13 cellular contexts compared by ENCODE assay signal in the genomic region with DNA sequence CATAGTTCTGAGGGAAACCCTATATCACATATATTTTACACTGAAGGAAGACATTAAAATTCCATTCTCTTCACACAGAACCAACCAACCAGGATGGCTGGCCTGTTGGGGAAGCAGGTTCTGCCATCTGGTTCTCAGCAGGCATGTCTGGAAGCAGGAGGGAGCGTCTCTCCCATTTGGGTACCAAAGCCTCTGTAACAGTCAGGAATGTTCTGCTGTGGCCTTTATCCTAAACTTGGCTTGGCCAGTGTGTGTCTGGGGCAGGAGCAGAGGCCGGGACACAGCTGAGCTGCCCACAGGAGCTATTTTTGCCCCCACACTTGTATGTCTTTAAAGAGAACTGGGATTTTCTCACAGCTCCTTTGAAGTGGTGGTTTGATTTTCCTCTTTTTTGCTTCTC. TPM values are rescaled to one million over a fixed set of nuclear protein-coding genes. Genes with fewer than 3 reads are reported as not detected.
DNase-seq lines count a peak whose midpoint lies in the region; ATAC-seq and TF ChIP-seq lines count a peak whose summit lies in the region.
"Had no signal": no experiment of that assay in that cellular context is flagged by ENCODE, and none has a peak within 500 bp of the region (broad histone marks: within the 10 kb centered on the region; RNA-seq: fewer than 3 reads in every experiment).

No MANE protein-coding gene starts in this region.

- no peak for DNase-seq in left ventricle myocardium superior
- no peak for DNase-seq in Right ventricle myocardium inferior (ENCODE audit: missing footprints)
- DNase-seq in activated CD8-positive, alpha-beta T cell treated with anti-CD3 and anti-CD28 coated beads for 36 hours, result no peak
- peak; percentile 20 for DNase-seq in lower lobe of right lung
- DNase-seq in type B pancreatic cell (ENCODE audit: extremely low spot score, unreplicated experiment), result no peak
- DNase-seq in foreskin keratinocyte, result no peak
- DNase-seq in AG20443 (ENCODE audit: low spot score), result no peak
- DNase-seq: activated gamma-delta T cell, Caco-2, islet precursor cell, ovary had no signal

- intact Hi-C loops in left ventricle myocardium superior (cut with micrococcal nuclease) (no loop called here), Right ventricle myocardium inferior (cut with DNase I) (no loop called here), lower lobe of right lung (cut with DNase I) (no loop called here)
- intact Hi-C loops in activated CD8-positive, alpha-beta T cell treated with anti-CD3 and anti-CD28 coated beads for 36 hours (cut with micrococcal nuclease), result no loop called here

- no peaks in the 10 kb centered on the region for H3K9me3 Mint-ChIP-seq in activated CD8-positive, alpha-beta T cell treated with anti-CD3 and anti-CD28 coated beads for 36 hours
- H3K9me3 Mint-ChIP-seq in type B pancreatic cell, result no peaks in the 10 kb centered on the region

- POLR2A ChIA-PET in activated CD8-positive, alpha-beta T cell treated with anti-CD3 and anti-CD28 coated beads for 36 hours (lab: Charles Lee), result interaction anchor here (0.7 to 1.3 kb wide), 2 partner anchors 12 to 18 kb away, joined by 3 to 4 read pairs; no protein-coding TSS in a partner anchor

- peaks cover 43% of the 10 kb centered on the region for H3K36me3 Mint-ChIP-seq in activated CD8-positive, alpha-beta T cell treated with anti-CD3 and anti-CD28 coated beads for 36 hours (ENCODE audit: low read depth)
- H3K36me3 Mint-ChIP-seq in type B pancreatic cell, result peaks cover 21% of the 10 kb centered on the region

- H3K4me1 ChIP-seq in lower lobe of right lung (peaks cover 47% of the 10 kb centered on the region), foreskin keratinocyte (peaks cover 13% of the 10 kb centered on the region)
- H3K4me1 ChIP-seq: Caco-2 had no signal

- no peaks in the 10 kb centered on the region for H3K27me3 Mint-ChIP-seq in activated CD8-positive, alpha-beta T cell treated with anti-CD3 and anti-CD28 coated beads for 36 hours
- no peaks in the 10 kb centered on the region for H3K27me3 Mint-ChIP-seq in type B pancreatic cell

- no peaks in the 10 kb centered on the region for H3K27me3 ChIP-seq in lower lobe of right lung (ENCODE audit: low read depth)
- no peaks in the 10 kb centered on the region for H3K27me3 ChIP-seq in foreskin keratinocyte
- H3K27me3 ChIP-seq: ovary had no signal

- peak overlapping the region; percentile 77 for H3K27ac Mint-ChIP-seq in activated CD8-positive, alpha-beta T cell treated with anti-CD3 and anti-CD28 coated beads for 36 hours
- H3K27ac Mint-ChIP-seq in type B pancreatic cell, result peak overlapping the region; percentile 84

- H3K27ac ChIP-seq in lower lobe of right lung (no peak overlapping the region), foreskin keratinocyte (no peak overlapping the region)
- H3K27ac ChIP-seq: coronary artery, ovary had no signal

- H3K36me3 ChIP-seq in lower lobe of right lung, result peaks cover 40% of the 10 kb centered on the region
- H3K36me3 ChIP-seq: ovary had no signal

- ATAC-seq in left ventricle myocardium superior (peak; percentile 70), Right ventricle myocardium inferior (no peak), lower lobe of right lung (no peak), foreskin keratinocyte (no peak), HG02623 (IDR thresholded peaks at IDR 0.05; ENCODE audit: unreplicated experiment) (no peak)
- ATAC-seq in activated CD8-positive, alpha-beta T cell treated with anti-CD3 and anti-CD28 coated beads for 36 hours, result no peak

- no peak for TF ChIP-seq CTCF in activated CD8-positive, alpha-beta T cell treated with anti-CD3 and anti-CD28 coated beads for 36 hours (IDR thresholded peaks at IDR 0.05)
- TF ChIP-seq CTCF in lower lobe of right lung (IDR thresholded peaks at IDR 0.05) (no peak), type B pancreatic cell (conservative IDR thresholded peaks at IDR 0.05) (no peak), foreskin keratinocyte (conservative IDR thresholded peaks at IDR 0.05) (no peak)

- CTCF ChIA-PET in activated CD8-positive, alpha-beta T cell treated with anti-CD3 and anti-CD28 coated beads for 36 hours (lab: Charles Lee), result interaction anchor here (0.7 to 2.7 kb wide), 11 partner anchors 8 to 247 kb away, joined by 3 to 12 read pairs (median 5); no protein-coding TSS in a partner anchor

- no peak overlapping the region for H3K4me3 ChIP-seq in lower lobe of right lung
- H3K4me3 ChIP-seq: coronary artery, ovary had no signal

- H3K4me3 Mint-ChIP-seq in activated CD8-positive, alpha-beta T cell treated with anti-CD3 and anti-CD28 coated beads for 36 hours, result no peak overlapping the region
- H3K4me3 Mint-ChIP-seq in type B pancreatic cell, result no peak overlapping the region

- H3K9me3 ChIP-seq in lower lobe of right lung, result no peaks in the 10 kb centered on the region
- H3K9me3 ChIP-seq: Caco-2, ovary had no signal

- H3K4me1 Mint-ChIP-seq in activated CD8-positive, alpha-beta T cell treated with anti-CD3 and anti-CD28 coated beads for 36 hours (ENCODE audit: low read depth), result peaks cover 76% of the 10 kb centered on the region
- H3K4me1 Mint-ChIP-seq in type B pancreatic cell (ENCODE audit: unreplicated experiment), result peaks cover 18% of the 10 kb centered on the region

RNA-seq across cellular contexts. Expression of a gene that starts 29.3 kb away (rescaled TPM):
- total RNA-seq in left ventricle myocardium superior, result 40.8 TPM
- 36.8 TPM for total RNA-seq in Right ventricle myocardium inferior
- total RNA-seq in activated CD8-positive, alpha-beta T cell treated with anti-CD3 and anti-CD28 coated beads for 36 hours, result 10 to 100 TPM; 60.2 to 64.3 TPM
- 80.3 TPM for total RNA-seq in lower lobe of right lung
- 106 and 125 TPM in 2 replicates for total RNA-seq in type B pancreatic cell (ENCODE audit: low replicate concordance)
- total RNA-seq in foreskin keratinocyte, result 59.4 and 64.1 TPM in 2 replicates
- polyA plus RNA-seq in foreskin keratinocyte, result 58.2 and 69.8 TPM in 2 replicates

RNA-seq across cellular contexts. Expression of a gene that starts 53.4 kb away (rescaled TPM):
- total RNA-seq in left ventricle myocardium superior, result 56.6 TPM
- 55.3 TPM for total RNA-seq in Right ventricle myocardium inferior
- 100 to 1,000 TPM; 160 to 169 TPM for total RNA-seq in activated CD8-positive, alpha-beta T cell treated with anti-CD3 and anti-CD28 coated beads for 36 hours
- total RNA-seq in lower lobe of right lung, result 38.1 TPM
- 52.2 and 82.8 TPM in 2 replicates for total RNA-seq in type B pancreatic cell (ENCODE audit: low replicate concordance)
- total RNA-seq in foreskin keratinocyte, result 90.6 and 97.4 TPM in 2 replicates
- 82.9 and 91.1 TPM in 2 replicates for polyA plus RNA-seq in foreskin keratinocyte
